Comparison of ENCODE assay signal across 1 cellular context in genomic region chr19:55481148-55482127, GRCh38.
TF ChIP-seq lines count a peak whose summit lies in the region.

No MANE protein-coding gene starts in this region.

TF ChIP-seq in WTC11, 78 proteins besides CTCF, POLR2A, EP300 and RAD21 (continued from another document):
- TF ChIP-seq ATF2 (CRISPR knock-in tag; IDR thresholded peaks at IDR 0.05; ENCODE audit: borderline replicate concordance, low read depth) (no peak), IRF1 (CRISPR knock-in tag; IDR thresholded peaks at IDR 0.05) (no peak), GTF2I (CRISPR knock-in tag; conservative IDR thresholded peaks at IDR 0.05) (no peak), GRHL2 (CRISPR knock-in tag; IDR thresholded peaks at IDR 0.05; ENCODE audit: insufficient replicate concordance, severe bottlenecking) (no peak), PRRX2 (CRISPR knock-in tag; IDR thresholded peaks at IDR 0.05) (no peak), NR1H2 (CRISPR knock-in tag; IDR thresholded peaks at IDR 0.05) (no peak), MAX (CRISPR knock-in tag; IDR thresholded peaks at IDR 0.05) (peak; percentile 74), ZNF219 (CRISPR knock-in tag; IDR thresholded peaks at IDR 0.05; ENCODE audit: borderline replicate concordance) (no peak), ETV6 (CRISPR knock-in tag; IDR thresholded peaks at IDR 0.05) (0 out of 2 replicates have a peak, but pooled peaks have one; percentile 29), TCF7 (CRISPR knock-in tag; IDR thresholded peaks at IDR 0.05; ENCODE audit: low read depth) (no peak), ZNF121 (CRISPR knock-in tag; IDR thresholded peaks at IDR 0.05) (0 out of 2 replicates have a peak, but pooled peaks have one; percentile 2), ZNF671 (CRISPR knock-in tag; IDR thresholded peaks at IDR 0.05) (no peak)
- TF ChIP-seq, protein P1, sequence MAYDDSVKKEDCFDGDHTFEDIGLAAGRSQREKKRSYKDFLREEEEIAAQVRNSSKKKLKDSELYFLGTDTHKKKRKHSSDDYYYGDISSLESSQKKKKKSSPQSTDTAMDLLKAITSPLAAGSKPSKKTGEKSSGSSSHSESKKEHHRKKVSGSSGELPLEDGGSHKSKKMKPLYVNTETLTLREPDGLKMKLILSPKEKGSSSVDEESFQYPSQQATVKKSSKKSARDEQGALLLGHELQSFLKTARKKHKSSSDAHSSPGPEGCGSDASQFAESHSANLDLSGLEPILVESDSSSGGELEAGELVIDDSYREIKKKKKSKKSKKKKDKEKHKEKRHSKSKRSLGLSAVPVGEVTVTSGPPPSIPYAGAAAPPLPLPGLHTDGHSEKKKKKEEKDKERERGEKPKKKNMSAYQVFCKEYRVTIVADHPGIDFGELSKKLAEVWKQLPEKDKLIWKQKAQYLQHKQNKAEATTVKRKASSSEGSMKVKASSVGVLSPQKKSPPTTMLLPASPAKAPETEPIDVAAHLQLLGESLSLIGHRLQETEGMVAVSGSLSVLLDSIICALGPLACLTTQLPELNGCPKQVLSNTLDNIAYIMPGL (CRISPR knock-in tag; IDR thresholded peaks at IDR 0.05) = no peak
- TF ChIP-seq, protein P2, sequence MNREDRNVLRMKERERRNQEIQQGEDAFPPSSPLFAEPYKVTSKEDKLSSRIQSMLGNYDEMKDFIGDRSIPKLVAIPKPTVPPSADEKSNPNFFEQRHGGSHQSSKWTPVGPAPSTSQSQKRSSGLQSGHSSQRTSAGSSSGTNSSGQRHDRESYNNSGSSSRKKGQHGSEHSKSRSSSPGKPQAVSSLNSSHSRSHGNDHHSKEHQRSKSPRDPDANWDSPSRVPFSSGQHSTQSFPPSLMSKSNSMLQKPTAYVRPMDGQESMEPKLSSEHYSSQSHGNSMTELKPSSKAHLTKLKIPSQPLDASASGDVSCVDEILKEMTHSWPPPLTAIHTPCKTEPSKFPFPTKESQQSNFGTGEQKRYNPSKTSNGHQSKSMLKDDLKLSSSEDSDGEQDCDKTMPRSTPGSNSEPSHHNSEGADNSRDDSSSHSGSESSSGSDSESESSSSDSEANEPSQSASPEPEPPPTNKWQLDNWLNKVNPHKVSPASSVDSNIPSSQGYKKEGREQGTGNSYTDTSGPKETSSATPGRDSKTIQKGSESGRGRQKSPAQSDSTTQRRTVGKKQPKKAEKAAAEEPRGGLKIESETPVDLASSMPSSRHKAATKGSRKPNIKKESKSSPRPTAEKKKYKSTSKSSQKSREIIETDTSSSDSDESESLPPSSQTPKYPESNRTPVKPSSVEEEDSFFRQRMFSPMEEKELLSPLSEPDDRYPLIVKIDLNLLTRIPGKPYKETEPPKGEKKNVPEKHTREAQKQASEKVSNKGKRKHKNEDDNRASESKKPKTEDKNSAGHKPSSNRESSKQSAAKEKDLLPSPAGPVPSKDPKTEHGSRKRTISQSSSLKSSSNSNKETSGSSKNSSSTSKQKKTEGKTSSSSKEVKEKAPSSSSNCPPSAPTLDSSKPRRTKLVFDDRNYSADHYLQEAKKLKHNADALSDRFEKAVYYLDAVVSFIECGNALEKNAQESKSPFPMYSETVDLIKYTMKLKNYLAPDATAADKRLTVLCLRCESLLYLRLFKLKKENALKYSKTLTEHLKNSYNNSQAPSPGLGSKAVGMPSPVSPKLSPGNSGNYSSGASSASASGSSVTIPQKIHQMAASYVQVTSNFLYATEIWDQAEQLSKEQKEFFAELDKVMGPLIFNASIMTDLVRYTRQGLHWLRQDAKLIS (CRISPR knock-in tag; IDR thresholded peaks at IDR 0.05; ENCODE audit: borderline replicate concordance) = no peak
